In genomic region chr22:24294913-24295312, GRCh38 we compare ENCODE assay signal across 4 cellular contexts. TPM values are rescaled to one million over a fixed set of nuclear protein-coding genes. Genes with fewer than 3 reads are reported as not detected.
"Had no signal": no experiment of that assay in that cellular context is flagged by ENCODE, and none has a peak within 500 bp of the region (broad histone marks: within the 10 kb centered on the region; RNA-seq: fewer than 3 reads in every experiment).

No MANE protein-coding gene starts in this region.

RNA-seq across cellular contexts. Expression of gene GGT5, which starts 50.0 kb away (rescaled TPM):
- total RNA-seq: bronchial epithelial cell, foreskin keratinocyte had no signal
- polyA plus RNA-seq: foreskin keratinocyte; keratinocyte; naive thymus-derived CD8-positive, alpha-beta T cell had no signal
